8 cellular contexts compared by ENCODE assay signal in the genomic region with DNA sequence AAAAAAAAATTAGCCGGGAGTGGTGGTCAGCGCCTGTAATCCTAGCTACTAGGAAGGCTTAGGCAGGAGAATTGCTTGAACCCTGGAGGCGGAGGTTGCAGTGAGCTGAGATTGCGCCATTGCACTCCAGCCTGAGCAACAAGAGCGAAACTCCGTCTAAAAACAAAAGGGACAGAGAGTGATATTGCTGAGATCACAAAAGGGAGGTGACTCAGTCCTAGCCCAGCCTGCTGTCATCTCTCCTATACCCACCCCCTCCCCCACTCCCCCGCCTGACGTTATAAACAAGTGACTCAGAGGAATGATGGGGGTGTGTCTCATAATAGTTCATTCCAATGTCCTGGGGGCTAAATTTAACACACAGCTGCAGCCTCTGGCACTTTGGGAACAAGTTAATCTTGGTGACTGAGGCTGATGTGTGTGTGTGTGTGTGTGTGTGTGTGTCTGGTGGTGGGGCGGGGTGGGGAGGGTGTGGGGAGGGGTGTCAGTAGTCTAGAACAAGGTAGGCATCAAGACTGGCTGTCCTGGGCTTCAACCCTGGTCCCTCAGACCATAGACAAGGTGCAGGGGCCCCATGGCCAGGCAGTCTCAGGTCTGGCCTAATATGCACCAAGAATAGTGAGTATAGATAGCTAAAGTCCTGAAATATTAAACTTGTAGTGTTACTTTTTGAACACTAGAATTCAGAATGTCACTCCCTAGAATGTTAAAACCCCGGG. TPM values are rescaled to one million over a fixed set of nuclear protein-coding genes. Genes with fewer than 3 reads are reported as not detected.
DNase-seq lines count a peak whose midpoint lies in the region; ATAC-seq and TF ChIP-seq lines count a peak whose summit lies in the region.

No MANE protein-coding gene starts in this region.

- TF ChIP-seq CTCF in foreskin keratinocyte (conservative IDR thresholded peaks at IDR 0.05) (no peak), retinal pigment epithelial cell (conservative IDR thresholded peaks at IDR 0.05; ENCODE audit: low read depth, low read length) (no peak)

- ATAC-seq in foreskin keratinocyte: peak; percentile 92
- ATAC-seq in HG02870 (IDR thresholded peaks at IDR 0.05; ENCODE audit: unreplicated experiment): no peak
- ATAC-seq in HG03520 (IDR thresholded peaks at IDR 0.05; ENCODE audit: unreplicated experiment): no peak

- H3K4me3 ChIP-seq in retinal pigment epithelial cell (ENCODE audit: low read length): no peak overlapping the region

- H3K27ac ChIP-seq in foreskin keratinocyte: peak overlapping the region; percentile 80

- H3K4me1 ChIP-seq in foreskin keratinocyte: peaks cover 9% of the 10 kb centered on the region

- DNase-seq in activated T-cell treated with anti-CD3 and anti-CD28 coated beads for 24 hours (ENCODE audit: low read depth) (peak; percentile 14), foreskin keratinocyte (peak; percentile 89 to 95), retinal pigment epithelial cell (ENCODE audit: low read depth) (peak; percentile 84), KG1 (lab: John Stamatoyannopoulos, UW) (no peak)
- DNase-seq in activated T-cell treated with anti-CD3 and anti-CD28 coated beads, Interleukin-2, amount 50 U/mL, for 1 hour: no peak
- peak; percentile 11 to 20 for DNase-seq in activated CD4-positive, alpha-beta T cell treated with anti-CD3 and anti-CD28 coated beads, Interleukin-2, amount 50 U/mL, for 4 hours

- H3K27me3 ChIP-seq in foreskin keratinocyte: peaks cover 33% of the 10 kb centered on the region

RNA-seq across cellular contexts. Expression of gene KLHL40, which starts 1.3 kb away (rescaled TPM):
- not detected in 2 replicates for total RNA-seq in foreskin keratinocyte
- not detected in 2 replicates for polyA plus RNA-seq in foreskin keratinocyte

RNA-seq across cellular contexts. Expression of gene HHATL, which starts 18.6 kb away (rescaled TPM):
- not detected in 2 replicates for total RNA-seq in foreskin keratinocyte
- polyA plus RNA-seq in foreskin keratinocyte: not detected in 2 replicates

RNA-seq across cellular contexts. Expression of gene ZBTB47, which starts 30.5 kb away (rescaled TPM):
- 7.7 and 8.7 TPM in 2 replicates for total RNA-seq in foreskin keratinocyte
- polyA plus RNA-seq in foreskin keratinocyte: 5.3 and 6.1 TPM in 2 replicates

Comparison
In these comparisons a context has a peak if more than half of its experiments do, and no peak if none do; other contexts are left out.
1. DNase-seq: peak in activated T-cell treated with anti-CD3 and anti-CD28 coated beads for 24 hours (single experiment), activated CD4-positive, alpha-beta T cell treated with anti-CD3 and anti-CD28 coated beads, Interleukin-2, amount 50 U/mL, for 4 hours (2 of 2), foreskin keratinocyte (2 of 2) and retinal pigment epithelial cell (single experiment); none in activated T-cell treated with anti-CD3 and anti-CD28 coated beads, Interleukin-2, amount 50 U/mL, for 1 hour (single experiment) and KG1 (single experiment).